8 cellular contexts compared by ENCODE assay signal in the genomic region with DNA sequence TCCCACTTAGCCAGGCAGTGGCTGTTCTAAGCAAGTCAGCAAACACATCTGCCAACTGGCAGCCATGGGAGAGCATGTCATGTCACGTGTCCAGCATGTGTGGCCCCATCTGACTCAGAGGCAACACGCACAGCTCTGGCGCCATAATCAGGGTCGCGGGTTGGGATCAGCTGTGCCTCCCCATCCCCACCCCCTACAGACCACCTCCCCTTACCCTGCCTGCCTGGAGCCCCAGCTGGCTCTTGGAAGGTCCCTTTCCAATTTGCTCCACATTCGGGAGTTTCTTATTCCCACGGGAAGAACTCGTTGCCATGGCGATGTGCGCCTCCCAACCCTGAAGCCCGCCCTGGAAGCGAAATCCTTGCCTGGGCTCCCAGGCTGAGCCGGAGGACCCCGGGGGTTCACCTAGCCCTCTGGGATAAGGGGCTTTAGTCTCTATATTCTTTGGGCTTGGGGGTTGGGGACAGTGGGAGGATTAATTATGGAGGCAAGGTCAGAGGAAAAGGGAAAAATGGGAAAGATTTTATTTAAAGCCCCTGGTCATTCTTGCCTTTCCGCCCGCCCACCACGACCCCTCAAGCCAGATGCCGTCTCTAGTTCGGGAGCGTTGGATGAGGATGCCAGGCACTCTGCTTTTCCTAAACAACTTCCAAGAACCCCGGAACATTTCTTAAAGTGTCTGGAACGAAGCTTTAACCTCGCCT.
DNase-seq lines count a peak whose midpoint lies in the region; ATAC-seq and TF ChIP-seq lines count a peak whose summit lies in the region.

No MANE protein-coding gene starts in this region.

- H3K27ac ChIP-seq in AG04450 (ENCODE audit: low read depth, low read length) (peak overlapping the region; percentile 47), transverse colon (peak overlapping the region; percentile 83 to 92 (median 84))

- 7 to 28% methylated on average over 8 to 23 of the region's 23 CpGs for WGBS in transverse colon (ENCODE audit: low coverage in 1 of 2), 2 donors

- TF ChIP-seq CTCF in AG04450 (IDR thresholded peaks at IDR 0.05; ENCODE audit: low read depth, low read length) (no peak), GM12864 (IDR thresholded peaks at IDR 0.05; ENCODE audit: low read depth, low read length, missing control alignments) (no peak), epithelial cell of proximal tubule (conservative IDR thresholded peaks at IDR 0.05; ENCODE audit: low read depth, low read length) (no peak), transverse colon (IDR thresholded peaks at IDR 0.05) (no peak), GM20000 (IDR thresholded peaks at IDR 0.05; ENCODE audit: extremely low read depth, missing control alignments) (no peak)

- intact Hi-C loops in transverse colon (cut with DNase I; ENCODE audit: low total_unique reads) = loop anchor here (10.0 kb wide), 1 partner anchor 288 kb away; a partner anchor contains a TSS

- CTCF ChIA-PET in AG04450 (lab: Charles Lee) = interaction anchor here (0.6 kb wide), 1 partner anchor 834 kb away, joined by 4 read pairs; no protein-coding TSS in a partner anchor

- no peak for TF ChIP-seq POLR2A in transverse colon (IDR thresholded peaks at IDR 0.05)

- POLR2A ChIA-PET in AG04450 (lab: Yijun Ruan, JAX) = no interaction called here

- H3K9me3 ChIP-seq in AG04450 (ENCODE audit: control insufficient read depth, insufficient read depth, low read length) = no peaks in the 10 kb centered on the region; the same call in 1 of the 2 replicates
- H3K9me3 ChIP-seq in transverse colon = no peaks in the 10 kb centered on the region

- in situ Hi-C loops in SK-MEL-5 (cut with HindIII; ENCODE audit: low pct_unique_long_range_greater_than_20kb, low sequenced_read_pairs) = no loop called here
- in situ Hi-C loops in transverse colon (cut with MboI; ENCODE audit: low pct_ligation_motif_present in 1 of 4, low pct_unique_long_range_greater_than_20kb in 1 of 4, low sequenced_read_pairs in 3 of 4) = no loop called here

- no peak for ATAC-seq in HG03108 (IDR thresholded peaks at IDR 0.05; ENCODE audit: unreplicated experiment)

- TF ChIP-seq EP300 in transverse colon (IDR thresholded peaks at IDR 0.05; ENCODE audit: low read depth) = no peak

- peaks cover 3 to 22% (median 12%) of the 10 kb centered on the region in 4 donors for H3K4me1 ChIP-seq in transverse colon

- H3K4me3 ChIP-seq in AG04450 (ENCODE audit: low read depth, low read length) (peak overlapping the region; percentile 72), GM12864 (ENCODE audit: low read depth, low read length) (peak overlapping the region; percentile 66), epithelial cell of proximal tubule (ENCODE audit: low read depth, low read length) (peak overlapping the region; percentile 70), transverse colon (peak overlapping the region; percentile 39 to 64 (median 56))

- DNase-seq in AG04450 (ENCODE audit: low read depth, low spot score) = no peak
- no peak for DNase-seq in GM12864 (ENCODE audit: low read depth)
- DNase-seq in SK-MEL-5 (ENCODE audit: low read depth, low spot score) = peak; percentile 2
- DNase-seq in epithelial cell of proximal tubule (ENCODE audit: low read depth) = no peak
- peak; percentile 31 for DNase-seq in midbrain (lab: John Stamatoyannopoulos, UW)
- peak; percentile 58 for DNase-seq in transverse colon
- DNase-seq in GM20000 (ENCODE audit: low spot score) = no peak

- no peaks in the 10 kb centered on the region for H3K27me3 ChIP-seq in AG04450 (ENCODE audit: control insufficient read depth, insufficient read depth, low read length)
- no peaks in the 10 kb centered on the region for H3K27me3 ChIP-seq in transverse colon

- H3K36me3 ChIP-seq in transverse colon = no peaks in the 10 kb centered on the region

Comparison
In these comparisons a context has a peak if more than half of its experiments do, and no peak if none do; other contexts are left out.
1. DNase-seq: peak in SK-MEL-5 (single experiment), midbrain (single experiment) and transverse colon (single experiment); none in AG04450 (single experiment), GM12864 (single experiment), epithelial cell of proximal tubule (single experiment) and GM20000 (single experiment).
2. Peak in every context shown above with its lines, with median percentiles within 50 percentile points of each other: H3K4me3 ChIP-seq.